Comparison of ENCODE assay signal across 8 cellular contexts in the genomic region with DNA sequence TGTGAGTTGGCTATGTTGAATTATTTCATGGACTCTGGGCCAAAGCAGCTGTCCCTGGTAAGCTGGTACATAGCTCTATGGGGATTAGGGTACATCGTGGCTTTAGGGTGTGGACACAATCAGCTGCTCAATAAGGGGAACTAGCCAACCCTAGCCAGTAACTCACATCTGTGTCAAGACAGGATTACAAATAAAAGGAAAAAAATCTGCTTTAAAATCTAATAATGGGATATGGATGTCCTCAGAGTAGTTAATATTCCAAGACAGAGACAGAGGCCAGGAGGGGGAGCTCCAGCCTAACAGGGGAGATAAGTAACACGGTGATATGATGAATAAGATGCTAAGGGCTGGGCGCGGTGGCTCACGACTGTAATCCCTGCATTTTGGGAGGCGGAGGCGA. TPM values are rescaled to one million over a fixed set of nuclear protein-coding genes. Genes with fewer than 3 reads are reported as not detected.
DNase-seq lines count a peak whose midpoint lies in the region; ATAC-seq lines count a peak whose summit lies in the region.

No MANE protein-coding gene starts in this region.

- peak; percentile 28 for DNase-seq in NCI-H2029 (lab: John Stamatoyannopoulos, UW)
- DNase-seq in NCI-H2029 treated with DMSO at 0.1 percent for 48 hours (lab: John Stamatoyannopoulos, UW) = no peak
- DNase-seq in OCI-M1 (lab: John Stamatoyannopoulos, UW) = peak; percentile 69
- DNase-seq in activated effector memory CD4-positive, alpha-beta T cell treated with Interleukin-2 at 50 U/mL for 16 hours = peak; percentile 31
- DNase-seq in left cardiac atrium = peak; percentile 60
- peak; percentile 41 to 49 (median 45) for DNase-seq in stimulated activated CD4-positive, alpha-beta T cell treated with anti-CD3 and anti-CD28 coated beads, Interleukin-12 subunit alpha, Interleukin-12 subunit beta, amount 100 ng/mL, for 48 hours (ENCODE audit: low read depth in 2 of 3, low spot score in 1 of 3)
- no peak for DNase-seq in NCI-H1048 (lab: John Stamatoyannopoulos, UW)

- ATAC-seq in left cardiac atrium (peak in 1 of 2 donors; percentile 74), GM19023 (IDR thresholded peaks at IDR 0.05; ENCODE audit: unreplicated experiment) (no peak)

- intact Hi-C loops in left cardiac atrium (cut with DNase I) = loop anchor here in 1 of 2 donors (5.0 kb wide), 1 partner anchor 499 kb away; no protein-coding TSS in a partner anchor

RNA-seq across cellular contexts. Expression of a gene that starts 21.1 kb away (rescaled TPM):
- total RNA-seq in left cardiac atrium = 10 to 100 TPM; 12.5 to 14.1 TPM

RNA-seq across cellular contexts. Expression of a gene that starts 48.7 kb away (rescaled TPM):
- 10 to 100 TPM; 20.0 to 21.5 TPM for total RNA-seq in left cardiac atrium

RNA-seq across cellular contexts. Expression of a gene that starts 58.4 kb away (rescaled TPM):
- 100 to 1,000 TPM; 276 to 389 TPM for total RNA-seq in left cardiac atrium

Comparison
In these comparisons a context has a peak if more than half of its experiments do, and no peak if none do; other contexts are left out.
1. DNase-seq: peak in NCI-H2029 (single experiment), OCI-M1 (single experiment), activated effector memory CD4-positive, alpha-beta T cell treated with Interleukin-2 at 50 U/mL for 16 hours (single experiment), left cardiac atrium (single experiment) and stimulated activated CD4-positive, alpha-beta T cell treated with anti-CD3 and anti-CD28 coated beads, Interleukin-12 subunit alpha, Interleukin-12 subunit beta, amount 100 ng/mL, for 48 hours (3 of 3); none in NCI-H2029 treated with DMSO at 0.1 percent for 48 hours (single experiment) and NCI-H1048 (single experiment).